27 cellular contexts compared by ENCODE assay signal in the genomic region with DNA sequence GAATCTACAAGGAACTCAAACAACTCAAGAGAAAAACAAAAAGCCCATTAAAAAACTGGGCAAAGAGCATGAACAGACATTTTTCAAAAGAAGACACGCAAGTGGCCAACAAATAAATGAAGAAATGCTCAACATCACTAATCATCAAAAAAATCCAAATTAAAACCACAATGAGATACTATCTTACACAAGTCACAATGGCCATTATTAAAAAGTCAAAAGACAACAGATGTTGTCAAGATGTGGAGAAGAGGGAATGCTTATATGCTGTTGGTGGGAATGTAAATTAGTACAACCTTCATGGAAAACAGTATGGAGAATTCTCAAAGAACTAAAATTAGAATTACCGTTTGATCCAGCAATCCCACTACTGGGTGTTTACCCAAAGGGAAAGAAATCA. TPM values are rescaled to one million over a fixed set of nuclear protein-coding genes. Genes with fewer than 3 reads are reported as not detected.
"Had no signal": no experiment of that assay in that cellular context is flagged by ENCODE, and none has a peak within 500 bp of the region (broad histone marks: within the 10 kb centered on the region; RNA-seq: fewer than 3 reads in every experiment).

No MANE protein-coding gene starts in this region.

- H3K27ac Mint-ChIP-seq: naive thymus-derived CD4-positive, alpha-beta T cell; nephron progenitor cell had no signal

- H3K9me3 ChIP-seq: colonic mucosa, neutrophil had no signal

- H3K4me2 ChIP-seq: hepatocyte had no signal

- DNase-seq: cerebellar nuclear complex; colonic mucosa; dermis blood vessel endothelial cell; foreskin melanocyte; head of caudate nucleus; kidney; left cardiac atrium; left ventricle myocardium inferior; lower lobe of right lung; naive thymus-derived CD4-positive, alpha-beta T cell; nephron progenitor cell; posterior cingulate gyrus; stimulated activated CD4-positive, alpha-beta T cell treated with anti-CD3 and anti-CD28 coated beads, Interleukin-2, amount 100 ng/mL, for 24 hours; stimulated activated naive CD4-positive, alpha-beta T cell; stomach; substantia nigra; trophoblast cell had no signal

- H3K4me1 Mint-ChIP-seq: nephron progenitor cell had no signal

- H3K4me1 ChIP-seq: colonic mucosa, esophagus muscularis mucosa, lower lobe of right lung, stomach had no signal

- H3K27me3 Mint-ChIP-seq: naive thymus-derived CD4-positive, alpha-beta T cell had no signal

- ATAC-seq: left cardiac atrium; lower lobe of right lung; naive thymus-derived CD4-positive, alpha-beta T cell; sciatic nerve had no signal

- H2AFZ ChIP-seq: hepatocyte had no signal

- H3K4me3 Mint-ChIP-seq: naive thymus-derived CD4-positive, alpha-beta T cell; nephron progenitor cell had no signal

- H3K27me3 ChIP-seq: colonic mucosa, esophagus muscularis mucosa, hepatocyte, neutrophil, stomach had no signal

- H3K4me3 ChIP-seq: colonic mucosa, esophagus muscularis mucosa, hepatocyte, left ventricle myocardium inferior, lower lobe of right lung, stomach had no signal

- H3K27ac ChIP-seq: colonic mucosa, epithelial cell of prostate, esophagus muscularis mucosa, hepatocyte, left ventricle myocardium inferior, lower lobe of right lung, neutrophil, stomach had no signal

RNA-seq across cellular contexts. Expression of gene CPLX4, which starts 25.5 kb away (rescaled TPM):
- total RNA-seq: colonic mucosa; dermis blood vessel endothelial cell; esophagus muscularis mucosa; hepatocyte; kidney; left cardiac atrium; left ventricle myocardium inferior; lower lobe of right lung; mesenteric fat pad; naive thymus-derived CD4-positive, alpha-beta T cell; osteoblast; pulmonary artery endothelial cell; sciatic nerve; skeletal muscle tissue; stomach; urinary bladder had no signal
- polyA plus RNA-seq: hepatocyte; naive thymus-derived CD4-positive, alpha-beta T cell; stomach; urinary bladder had no signal
